In genomic region chr3:14883226-14883625, GRCh38 we compare ENCODE assay signal across 20 cellular contexts.
DNase-seq lines count a peak whose midpoint lies in the region; ATAC-seq and TF ChIP-seq lines count a peak whose summit lies in the region.
"Had no signal": no experiment of that assay in that cellular context is flagged by ENCODE, and none has a peak within 500 bp of the region (broad histone marks: within the 10 kb centered on the region; RNA-seq: fewer than 3 reads in every experiment).

No MANE protein-coding gene starts in this region.

- H3K79me2 ChIP-seq in Loucy (ENCODE audit: insufficient read depth, low read length) = no peaks in the 10 kb centered on the region

- intact Hi-C loops in activated CD4-positive, alpha-beta memory T cell treated with anti-CD3 and anti-CD28 coated beads for 36 hours (cut with micrococcal nuclease) = no loop called here
- intact Hi-C loops in naive thymus-derived CD4-positive, alpha-beta T cell (cut with micrococcal nuclease) = loop anchor here (2.0 to 5.0 kb wide), 2 partner anchors 16 to 36 kb away; no protein-coding TSS in a partner anchor

- no peak for ATAC-seq in naive thymus-derived CD4-positive, alpha-beta T cell
- ATAC-seq in HG03457 (IDR thresholded peaks at IDR 0.05; ENCODE audit: unreplicated experiment) = no peak
- ATAC-seq: HCT116 had no signal

- POLR2A ChIA-PET in activated CD4-positive, alpha-beta memory T cell treated with anti-CD3 and anti-CD28 coated beads, Interleukin-2, amount 10 ng/mL, durations not matched to agents 7 days and 5 days (lab: Charles Lee) = no interaction called here
- POLR2A ChIA-PET in activated CD4-positive, alpha-beta memory T cell treated with anti-CD3 and anti-CD28 coated beads for 36 hours (lab: Charles Lee) = no interaction called here
- POLR2A ChIA-PET in naive thymus-derived CD4-positive, alpha-beta T cell (lab: Charles Lee) = interaction anchor here (1.2 to 1.6 kb wide), 3 partner anchors 16 to 232 kb away, joined by 3 to 5 read pairs (median 4); partner anchors contain the start of gene CCDC174

- CTCF ChIA-PET in activated CD4-positive, alpha-beta memory T cell treated with anti-CD3 and anti-CD28 coated beads, Interleukin-2, amount 10 ng/mL, durations not matched to agents 7 days and 5 days (lab: Charles Lee) = no interaction called here
- CTCF ChIA-PET in activated CD4-positive, alpha-beta memory T cell treated with anti-CD3 and anti-CD28 coated beads for 36 hours (lab: Charles Lee) = interaction anchor here (1.0 kb wide), 1 partner anchor 38 kb away, joined by 3 read pairs; no protein-coding TSS in a partner anchor
- CTCF ChIA-PET in naive thymus-derived CD4-positive, alpha-beta T cell (lab: Charles Lee) = interaction anchor here (0.6 to 1.6 kb wide), 5 partner anchors 13 to 992 kb away, joined by 3 to 10 read pairs (median 6); no protein-coding TSS in a partner anchor

- H3K27me3 Mint-ChIP-seq in activated CD4-positive, alpha-beta memory T cell treated with anti-CD3 and anti-CD28 coated beads, Interleukin-2, amount 10 ng/mL, durations not matched to agents 7 days and 5 days = peaks cover 20% of the 10 kb centered on the region
- no peaks in the 10 kb centered on the region for H3K27me3 Mint-ChIP-seq in activated CD4-positive, alpha-beta memory T cell treated with anti-CD3 and anti-CD28 coated beads for 36 hours
- H3K27me3 Mint-ChIP-seq in naive thymus-derived CD4-positive, alpha-beta T cell = peaks cover 0 to 9% (median 0%) of the 10 kb centered on the region in 5 donors
- H3K27me3 Mint-ChIP-seq: CD4-positive, alpha-beta memory T cell had no signal

- no peaks in the 10 kb centered on the region for H3K9me2 ChIP-seq in Loucy (replicated peaks; ENCODE audit: low read depth, low read length)

- no peaks in the 10 kb centered on the region for H3K36me3 ChIP-seq in BLaER1 treated with 17β-estradiol and CSF1 and Interleukin-3, amounts not matched to agents 10 nM and 100 nM
- no peaks in the 10 kb centered on the region for H3K36me3 ChIP-seq in Loucy (ENCODE audit: insufficient read depth, low read length)
- H3K36me3 ChIP-seq in naive thymus-derived CD4-positive, alpha-beta T cell (ENCODE audit: control insufficient read depth in 2 of 3, insufficient read depth in 3 of 3, low read length in 3 of 3) = no peaks in the 10 kb centered on the region
- H3K36me3 ChIP-seq: BE2C, SJSA1 had no signal

- H3K27ac Mint-ChIP-seq in activated CD4-positive, alpha-beta memory T cell treated with anti-CD3 and anti-CD28 coated beads, Interleukin-2, amount 10 ng/mL, durations not matched to agents 7 days and 5 days = peak overlapping the region; percentile 11
- no peak overlapping the region for H3K27ac Mint-ChIP-seq in activated CD4-positive, alpha-beta memory T cell treated with anti-CD3 and anti-CD28 coated beads for 36 hours
- H3K27ac Mint-ChIP-seq in naive thymus-derived CD4-positive, alpha-beta T cell = peak overlapping the region in 7 of 9 donors; percentile 5 to 90 (median 26)

- H3K9me3 ChIP-seq in BLaER1 treated with 17β-estradiol and CSF1 and Interleukin-3, amounts not matched to agents 10 nM and 100 nM (replicated peaks in 1 of 11) = no peaks in the 10 kb centered on the region
- no peaks in the 10 kb centered on the region for H3K9me3 ChIP-seq in Loucy (ENCODE audit: insufficient read depth, low read depth, low read length)
- no peaks in the 10 kb centered on the region for H3K9me3 ChIP-seq in naive thymus-derived CD4-positive, alpha-beta T cell (ENCODE audit: control insufficient read depth in 2 of 3, low read length in 3 of 3)
- H3K9me3 ChIP-seq: BE2C, Caco-2, SJSA1 had no signal

- DNase-seq in activated CD4-positive, alpha-beta memory T cell treated with anti-CD3 and anti-CD28 coated beads, Interleukin-2, amount 10 ng/mL, durations not matched to agents 7 days and 5 days = no peak
- DNase-seq in activated CD4-positive, alpha-beta memory T cell treated with anti-CD3 and anti-CD28 coated beads for 36 hours = no peak
- DNase-seq in naive thymus-derived CD4-positive, alpha-beta T cell = no peak
- DNase-seq in NCI-H345 treated with DMSO at 0.1 percent for 48 hours (lab: John Stamatoyannopoulos, UW; ENCODE audit: unreplicated experiment) (no peak), G401 (ENCODE audit: low spot score) (no peak)
- DNase-seq: BE2C, Caco-2, DMS 273 treated with DMSO at 0.1 percent for 48 hours, DMS79 treated with DMSO at 0.1 percent for 48 hours, KG1, NCI-H1105, NCI-H2029 treated with DMSO at 0.1 percent for 48 hours, NCI-H345, NCI-H524 treated with DMSO at 0.1 percent for 48 hours had no signal

- no peak overlapping the region for H3K4me3 Mint-ChIP-seq in activated CD4-positive, alpha-beta memory T cell treated with anti-CD3 and anti-CD28 coated beads, Interleukin-2, amount 10 ng/mL, durations not matched to agents 7 days and 5 days
- no peak overlapping the region for H3K4me3 Mint-ChIP-seq in activated CD4-positive, alpha-beta memory T cell treated with anti-CD3 and anti-CD28 coated beads for 36 hours
- peak overlapping the region in 6 of 10 donors; percentile 0 to 67 (median 12) for H3K4me3 Mint-ChIP-seq in naive thymus-derived CD4-positive, alpha-beta T cell

- no peaks in the 10 kb centered on the region for H3K36me3 Mint-ChIP-seq in activated CD4-positive, alpha-beta memory T cell treated with anti-CD3 and anti-CD28 coated beads, Interleukin-2, amount 10 ng/mL, durations not matched to agents 7 days and 5 days (ENCODE audit: low read depth)
- H3K36me3 Mint-ChIP-seq in activated CD4-positive, alpha-beta memory T cell treated with anti-CD3 and anti-CD28 coated beads for 36 hours = no peaks in the 10 kb centered on the region
- peaks cover 0 to 10% (median 0%) of the 10 kb centered on the region in 5 donors for H3K36me3 Mint-ChIP-seq in naive thymus-derived CD4-positive, alpha-beta T cell
- H3K36me3 Mint-ChIP-seq: CD4-positive, alpha-beta memory T cell had no signal

- no peak for TF ChIP-seq CTCF in Loucy (conservative IDR thresholded peaks at IDR 0.05; ENCODE audit: low read length)

- no peak overlapping the region for H3K4me3 ChIP-seq in BLaER1 treated with 17β-estradiol and CSF1 and Interleukin-3, amounts not matched to agents 10 nM and 100 nM
- peak overlapping the region; percentile 56 for H3K4me3 ChIP-seq in Loucy (ENCODE audit: low read length, poor library complexity, severe bottlenecking)
- no peak overlapping the region for H3K4me3 ChIP-seq in naive thymus-derived CD4-positive, alpha-beta T cell (ENCODE audit: low read length)
- H3K4me3 ChIP-seq: SJSA1 had no signal

- H3K4me1 ChIP-seq in BLaER1 treated with 17β-estradiol and CSF1 and Interleukin-3, amounts not matched to agents 10 nM and 100 nM = peaks cover 17 to 90% (median 78%) of the 10 kb centered on the region in 10 experiments; a peak in 19 of 20 replicates
- H3K4me1 ChIP-seq in Loucy (ENCODE audit: insufficient read depth, low read length, poor library complexity, severe bottlenecking) = peaks cover 67% of the 10 kb centered on the region
- peaks cover 9 to 74% of the 10 kb centered on the region in 2 donors for H3K4me1 ChIP-seq in naive thymus-derived CD4-positive, alpha-beta T cell (ENCODE audit: control insufficient read depth in 2 of 2, insufficient read depth in 2 of 2, low read length in 2 of 2)
- H3K4me1 ChIP-seq: Caco-2, SJSA1 had no signal

- H3K9ac ChIP-seq in BLaER1 treated with 17β-estradiol and CSF1 and Interleukin-3, amounts not matched to agents 10 nM and 100 nM = no peak overlapping the region
- no peak overlapping the region for H3K9ac ChIP-seq in Loucy (ENCODE audit: low read depth, low read length, poor library complexity, severe bottlenecking)

- H3K27ac ChIP-seq in BLaER1 treated with 17β-estradiol and CSF1 and Interleukin-3, amounts not matched to agents 10 nM and 100 nM = no peak overlapping the region
- H3K27ac ChIP-seq in naive thymus-derived CD4-positive, alpha-beta T cell (ENCODE audit: low read depth, low read length) = no peak overlapping the region
- H3K27ac ChIP-seq: SJSA1 had no signal

- peak overlapping the region in 10 of 11 experiments; percentile 47 to 84 (median 78); a peak in 18 of 22 replicates for H3K4me2 ChIP-seq in BLaER1 treated with 17β-estradiol and CSF1 and Interleukin-3, amounts not matched to agents 10 nM and 100 nM
- H3K4me2 ChIP-seq in Loucy (ENCODE audit: low read depth, low read length, poor library complexity, severe bottlenecking) = peak overlapping the region; percentile 79

- no peaks in the 10 kb centered on the region for H4K20me1 ChIP-seq in BLaER1 treated with 17β-estradiol and CSF1 and Interleukin-3, amounts not matched to agents 10 nM and 100 nM
- H4K20me1 ChIP-seq in Loucy (ENCODE audit: insufficient read depth, low read length, poor library complexity, severe bottlenecking) = no peaks in the 10 kb centered on the region

- H3K4me1 Mint-ChIP-seq in activated CD4-positive, alpha-beta memory T cell treated with anti-CD3 and anti-CD28 coated beads, Interleukin-2, amount 10 ng/mL, durations not matched to agents 7 days and 5 days = peaks cover 71% of the 10 kb centered on the region
- H3K4me1 Mint-ChIP-seq in activated CD4-positive, alpha-beta memory T cell treated with anti-CD3 and anti-CD28 coated beads for 36 hours (ENCODE audit: low read depth) = peaks cover 57% of the 10 kb centered on the region
- peaks cover 44 to 78% (median 70%) of the 10 kb centered on the region in 7 donors for H3K4me1 Mint-ChIP-seq in naive thymus-derived CD4-positive, alpha-beta T cell

- peaks cover 0 to 10% (median 0%) of the 10 kb centered on the region in 11 experiments; a peak in 3 of 22 replicates for H3K27me3 ChIP-seq in BLaER1 treated with 17β-estradiol and CSF1 and Interleukin-3, amounts not matched to agents 10 nM and 100 nM
- H3K27me3 ChIP-seq in Loucy (ENCODE audit: insufficient read depth, low read length, poor library complexity, severe bottlenecking) = no peaks in the 10 kb centered on the region
- no peaks in the 10 kb centered on the region for H3K27me3 ChIP-seq in naive thymus-derived CD4-positive, alpha-beta T cell (ENCODE audit: control insufficient read depth in 2 of 2, insufficient read depth in 2 of 2, low read length in 2 of 2)
- H3K27me3 ChIP-seq: BE2C, SJSA1 had no signal

- H3K9me3 Mint-ChIP-seq in activated CD4-positive, alpha-beta memory T cell treated with anti-CD3 and anti-CD28 coated beads, Interleukin-2, amount 10 ng/mL, durations not matched to agents 7 days and 5 days = no peaks in the 10 kb centered on the region
- H3K9me3 Mint-ChIP-seq in activated CD4-positive, alpha-beta memory T cell treated with anti-CD3 and anti-CD28 coated beads for 36 hours = no peaks in the 10 kb centered on the region
- H3K9me3 Mint-ChIP-seq in naive thymus-derived CD4-positive, alpha-beta T cell = no peaks in the 10 kb centered on the region

- no peaks in the 10 kb centered on the region for H3F3A ChIP-seq in Loucy (ENCODE audit: low read depth)

- no peak overlapping the region for H2AFZ ChIP-seq in Loucy (ENCODE audit: low read length)

- in situ Hi-C loops in G401 (cut with HindIII; ENCODE audit: low sequenced_read_pairs) = no loop called here

Comparison
In these comparisons a context has a peak if more than half of its experiments do, and no peak if none do; other contexts are left out.
1. H3K4me3 Mint-ChIP-seq: peak in naive thymus-derived CD4-positive, alpha-beta T cell (6 of 10); none in activated CD4-positive, alpha-beta memory T cell treated with anti-CD3 and anti-CD28 coated beads, Interleukin-2, amount 10 ng/mL, durations not matched to agents 7 days and 5 days (single experiment) and activated CD4-positive, alpha-beta memory T cell treated with anti-CD3 and anti-CD28 coated beads for 36 hours (single experiment).